ENCODE assay signal across 1 cellular context in genomic region chr20:49484180-49485140, GRCh38.
TF ChIP-seq lines count a peak whose summit lies in the region.

No MANE protein-coding gene starts in this region.

TF ChIP-seq in HepG2, 621 proteins besides CTCF, POLR2A, EP300 and RAD21 (continued from another document and continues in another):
- TF ChIP-seq DDIT3 (CRISPR knock-in tag; IDR thresholded peaks at IDR 0.05) (no peak), ZBTB21 (CRISPR knock-in tag; IDR thresholded peaks at IDR 0.05) (no peak), MBNL3 (CRISPR knock-in tag; conservative IDR thresholded peaks at IDR 0.05) (no peak), SATB2 (CRISPR knock-in tag; IDR thresholded peaks at IDR 0.05) (no peak), ZNF350 (CRISPR knock-in tag; IDR thresholded peaks at IDR 0.05; ENCODE audit: borderline replicate concordance, low read depth) (peak; percentile 56), SUZ12 (IDR thresholded peaks at IDR 0.05; ENCODE audit: low read depth, low read length) (peak; percentile 21; the same call in 1 of the 2 replicates), ZNF703 (CRISPR knock-in tag; IDR thresholded peaks at IDR 0.05; ENCODE audit: borderline replicate concordance) (no peak), ZNF780A (CRISPR knock-in tag; IDR thresholded peaks at IDR 0.05) (no peak), AFF4 (CRISPR knock-in tag; IDR thresholded peaks at IDR 0.05) (no peak), GATAD1 (CRISPR knock-in tag; IDR thresholded peaks at IDR 0.05) (no peak), MAFG (CRISPR knock-in tag; IDR thresholded peaks at IDR 0.05) (no peak), ZNF776 (CRISPR knock-in tag; IDR thresholded peaks at IDR 0.05) (no peak), ZNF83 (CRISPR knock-in tag; IDR thresholded peaks at IDR 0.05; ENCODE audit: borderline replicate concordance) (0 out of 2 replicates have a peak, but pooled peaks have one; percentile 59), RELA (CRISPR knock-in tag; IDR thresholded peaks at IDR 0.05) (peak; percentile 62; the same call in 1 of the 2 replicates), THRA (CRISPR knock-in tag; IDR thresholded peaks at IDR 0.05; ENCODE audit: borderline replicate concordance) (peak; percentile 67; the same call in 1 of the 2 replicates), CEBPB (IDR thresholded peaks at IDR 0.05; ENCODE audit: borderline replicate concordance, low read depth, low read length) (no peak), DR1 (CRISPR knock-in tag; IDR thresholded peaks at IDR 0.05) (no peak), ZNF441 (CRISPR knock-in tag; IDR thresholded peaks at IDR 0.05; ENCODE audit: borderline replicate concordance) (peak; percentile 79; the same call in 1 of the 2 replicates), SYNCRIP (IDR thresholded peaks at IDR 0.05; ENCODE audit: insufficient read depth, low read depth, low read length) (no peak), ZNF276 (CRISPR knock-in tag; IDR thresholded peaks at IDR 0.05; ENCODE audit: low read depth) (0 out of 2 replicates have a peak, but pooled peaks have one; percentile 34), KLF16 (CRISPR knock-in tag; IDR thresholded peaks at IDR 0.05) (peak in 1 of 2 experiments; percentile 86; a peak in 2 of 4 replicates), ZFP36 (IDR thresholded peaks at IDR 0.05; ENCODE audit: borderline replicate concordance, low read depth, low read length, partially characterized antibody) (peak; percentile 48), ZNF407 (CRISPR knock-in tag; IDR thresholded peaks at IDR 0.05; ENCODE audit: not compliant biosample characterization) (peak; percentile 81), THAP8 (CRISPR knock-in tag; IDR thresholded peaks at IDR 0.05; ENCODE audit: borderline replicate concordance) (0 out of 2 replicates have a peak, but pooled peaks have one; percentile 40), HOXA5 (CRISPR knock-in tag; IDR thresholded peaks at IDR 0.05) (peak; percentile 20; the same call in 1 of the 2 replicates), ZC3H13 (CRISPR knock-in tag; IDR thresholded peaks at IDR 0.05) (no peak), HNRNPL (IDR thresholded peaks at IDR 0.05; ENCODE audit: low read depth, low read length) (no peak), NFE2L1 (CRISPR knock-in tag; IDR thresholded peaks at IDR 0.05; ENCODE audit: borderline replicate concordance) (no peak), NR0B2 (CRISPR knock-in tag; IDR thresholded peaks at IDR 0.05) (no peak), IRX3 (CRISPR knock-in tag; IDR thresholded peaks at IDR 0.05; ENCODE audit: borderline replicate concordance, low read depth) (0 out of 2 replicates have a peak, but pooled peaks have one; percentile 57), MED8 (CRISPR knock-in tag; IDR thresholded peaks at IDR 0.05; ENCODE audit: insufficient replicate concordance) (no peak), ZNF678 (CRISPR knock-in tag; IDR thresholded peaks at IDR 0.05) (0 out of 2 replicates have a peak, but pooled peaks have one; percentile 73), ZGPAT (CRISPR knock-in tag; IDR thresholded peaks at IDR 0.05) (peak; percentile 83; the same call in 1 of the 2 replicates), ZNF44 (CRISPR knock-in tag; IDR thresholded peaks at IDR 0.05) (no peak), HCFC1 (IDR thresholded peaks at IDR 0.05; ENCODE audit: low read depth, low read length) (0 out of 2 replicates have a peak, but pooled peaks have one; percentile 20), PATZ1 (CRISPR knock-in tag; IDR thresholded peaks at IDR 0.05) (peak; percentile 76), GLMP (CRISPR knock-in tag; IDR thresholded peaks at IDR 0.05; ENCODE audit: borderline replicate concordance) (no peak)
